Comparison of ENCODE assay signal across 15 cellular contexts in the genomic region with DNA sequence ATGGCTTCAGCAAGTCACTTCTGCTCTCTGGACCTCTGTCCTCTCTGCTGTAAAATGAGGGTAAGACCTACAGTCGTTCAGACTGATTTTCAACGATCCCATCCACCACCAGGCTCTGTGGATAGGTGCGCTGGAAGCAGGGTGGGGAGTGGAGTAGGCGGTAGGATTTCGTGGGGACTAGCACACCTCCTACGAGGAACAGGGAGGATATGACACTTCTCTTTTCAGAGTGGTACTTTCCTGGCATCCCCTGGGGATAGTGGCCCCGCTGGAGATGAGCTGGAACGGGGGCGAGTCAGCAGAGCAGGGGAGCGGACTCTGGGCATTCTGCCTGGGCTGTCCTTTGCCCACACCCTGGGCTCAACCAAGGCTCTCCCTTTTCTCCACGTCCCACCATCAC. TPM values are rescaled to one million over a fixed set of nuclear protein-coding genes. Genes with fewer than 3 reads are reported as not detected.
DNase-seq lines count a peak whose midpoint lies in the region; ATAC-seq and TF ChIP-seq lines count a peak whose summit lies in the region.
"Had no signal": no experiment of that assay in that cellular context is flagged by ENCODE, and none has a peak within 500 bp of the region (broad histone marks: within the 10 kb centered on the region; RNA-seq: fewer than 3 reads in every experiment).

No MANE protein-coding gene starts in this region.

- TF ChIP-seq CTCF in activated B cell treated with CpG ODN at 0.5 μM for 24 hours (IDR thresholded peaks at IDR 0.05) (no peak), osteoblast (IDR thresholded peaks at IDR 0.05; ENCODE audit: extremely low read depth, low read depth, low read length) (no peak), mucosa of descending colon (IDR thresholded peaks at IDR 0.05) (no peak)

- POLR2A ChIA-PET in activated B cell treated with CpG ODN at 0.5 μM for 24 hours (lab: Charles Lee): interaction anchor here (0.6 kb wide), 1 partner anchor 275 kb away, joined by 9 read pairs; no protein-coding TSS in a partner anchor

- WGBS in GM23248 (ENCODE audit: low coverage in 1 of 2, low lambda C conversion rate in 2 of 2, missing lambda C conversion rate in 2 of 2), 2 experiments: 82 to 84% methylated on average over 11 of the region's 11 CpGs

- H3K36me3 Mint-ChIP-seq in activated B cell treated with CpG ODN at 0.5 μM for 24 hours (ENCODE audit: low read depth): no peaks in the 10 kb centered on the region
- H3K36me3 Mint-ChIP-seq: CD4-positive, CD25-positive, alpha-beta regulatory T cell; IgD-negative memory B cell had no signal

- H3K4me3 ChIP-seq in GM23248: no peak overlapping the region
- no peak overlapping the region for H3K4me3 ChIP-seq in osteoblast (ENCODE audit: insufficient read depth, low read length)
- H3K4me3 ChIP-seq in mucosa of descending colon: no peak overlapping the region
- H3K4me3 ChIP-seq: GM23338 had no signal

- H4K20me1 ChIP-seq in GM23248 (ENCODE audit: insufficient read depth): no peaks in the 10 kb centered on the region
- no peaks in the 10 kb centered on the region for H4K20me1 ChIP-seq in osteoblast (ENCODE audit: insufficient read depth, low read length)

- H3K27ac ChIP-seq in GM23248: no peak overlapping the region
- no peak overlapping the region for H3K27ac ChIP-seq in osteoblast (ENCODE audit: low read depth, low read length)

- no peak overlapping the region for H3K9ac ChIP-seq in GM23248

- CTCF ChIA-PET in activated B cell treated with CpG ODN at 0.5 μM for 24 hours (lab: Charles Lee): no interaction called here

- H3K4me1 ChIP-seq in GM23248 (ENCODE audit: insufficient read depth) (peaks cover 27% of the 10 kb centered on the region), osteoblast (ENCODE audit: insufficient read depth, low read length) (peaks cover 15% of the 10 kb centered on the region), mucosa of descending colon (ENCODE audit: low read depth) (no peaks in the 10 kb centered on the region)

- H2AFZ ChIP-seq in GM23248 (no peak overlapping the region), osteoblast (ENCODE audit: low read length) (no peak overlapping the region)
- H2AFZ ChIP-seq: GM23338 had no signal

- DNase-seq in GM23248 (peak; percentile 14), activated B cell treated with CpG ODN at 0.5 μM for 24 hours (no peak), osteoblast (ENCODE audit: insufficient read length, low spot score, missing footprints) (peak; percentile 37), mucosa of descending colon (no peak), NCI-H2171 treated with DMSO at 0.1 percent for 48 hours (lab: John Stamatoyannopoulos, UW) (no peak), germinal center (ENCODE audit: low spot score) (no peak)
- no peak for DNase-seq in stimulated activated naive CD8-positive, alpha-beta T cell treated with anti-CD3 and anti-CD28 coated beads, Interleukin-15, amount 100 ng/mL, for 72 hours
- DNase-seq: CD4-positive, CD25-positive, alpha-beta regulatory T cell; DMS53; GF-D8; H7 had no signal

- H3K79me2 ChIP-seq in GM23248 (ENCODE audit: insufficient read depth): no peaks in the 10 kb centered on the region
- no peaks in the 10 kb centered on the region for H3K79me2 ChIP-seq in osteoblast (ENCODE audit: insufficient read depth, low read length)

- H3K27me3 Mint-ChIP-seq in activated B cell treated with CpG ODN at 0.5 μM for 24 hours: peaks cover 7% of the 10 kb centered on the region
- H3K27me3 Mint-ChIP-seq in stimulated activated naive CD8-positive, alpha-beta T cell treated with anti-CD3 and anti-CD28 coated beads, Interleukin-15, amount 100 ng/mL, for 72 hours: no peaks in the 10 kb centered on the region

- peak; percentile 57 for ATAC-seq in activated B cell treated with CpG ODN at 0.5 μM for 24 hours (ENCODE audit: low read depth)
- ATAC-seq in mucosa of descending colon: no peak
- ATAC-seq in stimulated activated naive CD8-positive, alpha-beta T cell treated with anti-CD3 and anti-CD28 coated beads, Interleukin-15, amount 100 ng/mL, for 72 hours: no peak
- ATAC-seq: GM23338 had no signal

- H3K4me3 Mint-ChIP-seq in activated B cell treated with CpG ODN at 0.5 μM for 24 hours: no peak overlapping the region
- H3K4me3 Mint-ChIP-seq in stimulated activated naive CD8-positive, alpha-beta T cell treated with anti-CD3 and anti-CD28 coated beads, Interleukin-15, amount 100 ng/mL, for 72 hours: no peak overlapping the region
- H3K4me3 Mint-ChIP-seq: CD4-positive, CD25-positive, alpha-beta regulatory T cell; GM23338; IgD-negative memory B cell had no signal

- peaks cover 4% of the 10 kb centered on the region for H3K4me1 Mint-ChIP-seq in activated B cell treated with CpG ODN at 0.5 μM for 24 hours
- H3K4me1 Mint-ChIP-seq in stimulated activated naive CD8-positive, alpha-beta T cell treated with anti-CD3 and anti-CD28 coated beads, Interleukin-15, amount 100 ng/mL, for 72 hours: peaks cover 5% of the 10 kb centered on the region

- H3K36me3 ChIP-seq in GM23248 (ENCODE audit: low read depth): no peaks in the 10 kb centered on the region
- H3K36me3 ChIP-seq in osteoblast (ENCODE audit: insufficient read depth, low read length): no peaks in the 10 kb centered on the region
- H3K36me3 ChIP-seq in mucosa of descending colon (ENCODE audit: low read depth): no peaks in the 10 kb centered on the region

- no peaks in the 10 kb centered on the region for H3K27me3 ChIP-seq in GM23248 (replicated peaks; ENCODE audit: insufficient read depth)
- peaks cover 3% of the 10 kb centered on the region for H3K27me3 ChIP-seq in osteoblast (ENCODE audit: insufficient read depth, low read length)

- peaks cover 19% of the 10 kb centered on the region for H3F3A ChIP-seq in GM23248 (ENCODE audit: insufficient read depth)

- H3K9me3 Mint-ChIP-seq in activated B cell treated with CpG ODN at 0.5 μM for 24 hours: no peaks in the 10 kb centered on the region
- H3K9me3 Mint-ChIP-seq in stimulated activated naive CD8-positive, alpha-beta T cell treated with anti-CD3 and anti-CD28 coated beads, Interleukin-15, amount 100 ng/mL, for 72 hours: no peaks in the 10 kb centered on the region
- H3K9me3 Mint-ChIP-seq: CD4-positive, CD25-positive, alpha-beta regulatory T cell; GM23338; IgD-negative memory B cell had no signal

- intact Hi-C loops in activated B cell treated with CpG ODN at 0.5 μM for 24 hours (cut with micrococcal nuclease): no loop called here
- intact Hi-C loops in mucosa of descending colon (cut with DNase I, micrococcal nuclease): no loop called here

- no peak overlapping the region for H3K27ac Mint-ChIP-seq in activated B cell treated with CpG ODN at 0.5 μM for 24 hours
- no peak overlapping the region for H3K27ac Mint-ChIP-seq in stimulated activated naive CD8-positive, alpha-beta T cell treated with anti-CD3 and anti-CD28 coated beads, Interleukin-15, amount 100 ng/mL, for 72 hours
- H3K27ac Mint-ChIP-seq: CD4-positive, CD25-positive, alpha-beta regulatory T cell; GM23338; IgD-negative memory B cell had no signal

- no peaks in the 10 kb centered on the region for H3K9me2 ChIP-seq in GM23248 (ENCODE audit: insufficient read depth)

- no peaks in the 10 kb centered on the region for H3K9me3 ChIP-seq in GM23248 (ENCODE audit: low read depth)
- no peaks in the 10 kb centered on the region for H3K9me3 ChIP-seq in osteoblast (ENCODE audit: low read depth, low read length)
- no peaks in the 10 kb centered on the region for H3K9me3 ChIP-seq in mucosa of descending colon

- in situ Hi-C loops in GM23248 (cut with MboI): no loop called here

- H3K4me2 ChIP-seq in GM23248 (ENCODE audit: unreplicated experiment) (no peak overlapping the region), osteoblast (ENCODE audit: insufficient read depth, low read length) (no peak overlapping the region)
- H3K4me2 ChIP-seq: GM23338 had no signal

RNA-seq across cellular contexts. Expression of gene ETNK2, which starts 17.7 kb away (rescaled TPM):
- total RNA-seq in GM23248 (2014; rRNA removed; shearing (Covaris generic)): 4.2 and 6.1 TPM in 2 replicates
- polyA plus RNA-seq in GM23248 (2016; fragmentation: Nextera tagmentation; extraction: Ambion mirVana): 5.0 and 5.2 TPM in 2 replicates
- total RNA-seq in activated B cell treated with CpG ODN at 0.5 μM for 24 hours (0.16 and 0.44 TPM in 2 replicates), osteoblast (0.72 and 1.2 TPM in 2 replicates), mucosa of descending colon (1 to 10 TPM in 2 of 3 donors, under 1 TPM in 1; 0.20 to 6.8 (median 2.1) TPM)

RNA-seq across cellular contexts. Expression of gene REN, which starts 32.0 kb away (rescaled TPM):
- not detected in 2 replicates for total RNA-seq in GM23248 (2014; rRNA removed; shearing (Covaris generic))
- polyA plus RNA-seq in GM23248 (2016; fragmentation: Nextera tagmentation; extraction: Ambion mirVana): not detected in 2 replicates
- total RNA-seq in activated B cell treated with CpG ODN at 0.5 μM for 24 hours (not detected in 2 replicates), osteoblast (not detected in 2 replicates), mucosa of descending colon (under 1 TPM in 2 of 3 donors, not detected in 1; 0.26 to 0.87 TPM)
- total RNA-seq: A673; CD4-positive, CD25-positive, alpha-beta regulatory T cell; GM23338; H7; HT1080 had no signal
- polyA plus RNA-seq: CD4-positive, CD25-positive, alpha-beta regulatory T cell; GM23338; IgD-negative memory B cell had no signal

Comparison
In these comparisons a context has a peak if more than half of its experiments do, and no peak if none do; other contexts are left out.
1. DNase-seq: peak in GM23248 (single experiment) and osteoblast (single experiment); none in activated B cell treated with CpG ODN at 0.5 μM for 24 hours (single experiment), mucosa of descending colon (0 of 3), stimulated activated naive CD8-positive, alpha-beta T cell treated with anti-CD3 and anti-CD28 coated beads, Interleukin-15, amount 100 ng/mL, for 72 hours (0 of 2), NCI-H2171 treated with DMSO at 0.1 percent for 48 hours (single experiment) and germinal center (single experiment).